In genomic region chr4:776743-777441, GRCh38 we compare ENCODE assay signal across 2 cellular contexts.
A peak's percentile ranks its signal among the peaks of the same experiment; 100 is the strongest.
TF ChIP-seq lines count a peak whose summit lies in the region.

No MANE protein-coding gene starts in this region.

TF ChIP-seq in SK-N-SH treated with all-trans-retinoic acid at 6 μM for 48 hours, 23 proteins besides CTCF, POLR2A, EP300 and RAD21:
- TF ChIP-seq TSHZ2 (CRISPR knock-in tag; IDR thresholded peaks at IDR 0.05), result no peak
- peak; percentile 79 for TF ChIP-seq ZNF8 (CRISPR knock-in tag; IDR thresholded peaks at IDR 0.05)

TF ChIP-seq in SK-N-SH, 30 proteins besides CTCF, POLR2A, EP300 and RAD21:
- TF ChIP-seq TEAD4 (IDR thresholded peaks at IDR 0.05; ENCODE audit: borderline replicate concordance, insufficient read depth) (no peak), POLR2AphosphoS5 (IDR thresholded peaks at IDR 0.05; ENCODE audit: low read depth, low read length) (no peak)
